1 cellular context compared by ENCODE assay signal in genomic region chr3:37477713-37478487, GRCh38.
A peak's percentile ranks its signal among the peaks of the same experiment; 100 is the strongest.
TF ChIP-seq lines count a peak whose summit lies in the region.

No MANE protein-coding gene starts in this region.

TF ChIP-seq in K562, 482 proteins besides CTCF, POLR2A, EP300 and RAD21 (continued from another document):
- no peak for TF ChIP-seq REST (CRISPR knock-in tag; IDR thresholded peaks at IDR 0.05; ENCODE audit: low read depth)
- TF ChIP-seq DNMT1 (IDR thresholded peaks at IDR 0.05) = no peak
- 0 out of 2 replicates have a peak, but pooled peaks have one; percentile 16 for TF ChIP-seq GABPA (tag; conservative IDR thresholded peaks at IDR 0.05; ENCODE audit: low read depth)
- TF ChIP-seq RBM14 (IDR thresholded peaks at IDR 0.05; ENCODE audit: borderline replicate concordance, insufficient read depth, low read depth, low read length) = no peak
